In the genomic region with DNA sequence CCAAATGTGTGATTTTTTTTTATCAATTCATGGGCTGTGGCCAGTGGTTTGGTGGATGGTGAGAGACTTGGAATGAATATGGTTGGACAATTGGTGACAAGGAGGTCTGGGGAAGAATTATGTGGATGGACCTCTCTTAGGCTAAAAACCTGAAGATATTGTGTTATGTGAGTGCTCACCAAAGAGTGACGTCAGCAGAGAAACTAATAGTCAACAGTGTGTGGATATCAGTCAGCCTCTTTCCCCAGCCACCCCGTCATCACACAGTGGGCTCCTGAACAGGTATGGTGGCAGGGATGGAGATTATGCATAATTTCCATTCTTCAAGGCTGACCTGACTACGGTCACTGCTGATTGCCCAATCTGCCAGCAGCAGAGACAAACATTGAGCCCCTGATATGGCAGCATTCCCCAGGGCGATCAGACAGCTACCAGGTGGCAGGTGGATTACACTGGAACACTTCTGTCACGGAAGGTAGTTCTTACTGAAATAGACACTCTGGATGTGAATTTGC, we compare ENCODE assay signal across 10 cellular contexts. TPM values are rescaled to one million over a fixed set of nuclear protein-coding genes. Genes with fewer than 3 reads are reported as not detected.
"Had no signal": no experiment of that assay in that cellular context is flagged by ENCODE, and none has a peak within 500 bp of the region (broad histone marks: within the 10 kb centered on the region; RNA-seq: fewer than 3 reads in every experiment).

No MANE protein-coding gene starts in this region.

- H3K4me3 ChIP-seq: HAP-1 had no signal

- H3K4me1 ChIP-seq: HAP-1 had no signal

- DNase-seq: GOT3, H7, HFFc6, KG1 had no signal

- H3K9me3 ChIP-seq: HAP-1 had no signal

- H3K27ac ChIP-seq: HL-60 had no signal

- H3K36me3 ChIP-seq: HAP-1 had no signal

- ATAC-seq: HCT116 had no signal

RNA-seq across cellular contexts. Expression of gene OR2G2, which starts 9.2 kb away (rescaled TPM):
- total RNA-seq: H4, H7, HFFc6, HT1080 had no signal
- polyA plus RNA-seq: IgD-negative memory B cell had no signal

RNA-seq across cellular contexts. Expression of gene OR2G3, which starts 26.4 kb away (rescaled TPM):
- total RNA-seq: H4, H7, HFFc6, HT1080 had no signal
- polyA plus RNA-seq: IgD-negative memory B cell had no signal

RNA-seq across cellular contexts. Expression of gene GCSAML, which starts 30.1 kb away (rescaled TPM):
- total RNA-seq: H7, HFFc6, HT1080 had no signal
- polyA plus RNA-seq: IgD-negative memory B cell had no signal

RNA-seq across cellular contexts. Expression of gene OR2C3, which starts 42.8 kb away (rescaled TPM):
- total RNA-seq: H4, H7, HFFc6, HT1080 had no signal
- polyA plus RNA-seq: IgD-negative memory B cell had no signal
